Comparison of ENCODE assay signal across 1 cellular context in the genomic region with DNA sequence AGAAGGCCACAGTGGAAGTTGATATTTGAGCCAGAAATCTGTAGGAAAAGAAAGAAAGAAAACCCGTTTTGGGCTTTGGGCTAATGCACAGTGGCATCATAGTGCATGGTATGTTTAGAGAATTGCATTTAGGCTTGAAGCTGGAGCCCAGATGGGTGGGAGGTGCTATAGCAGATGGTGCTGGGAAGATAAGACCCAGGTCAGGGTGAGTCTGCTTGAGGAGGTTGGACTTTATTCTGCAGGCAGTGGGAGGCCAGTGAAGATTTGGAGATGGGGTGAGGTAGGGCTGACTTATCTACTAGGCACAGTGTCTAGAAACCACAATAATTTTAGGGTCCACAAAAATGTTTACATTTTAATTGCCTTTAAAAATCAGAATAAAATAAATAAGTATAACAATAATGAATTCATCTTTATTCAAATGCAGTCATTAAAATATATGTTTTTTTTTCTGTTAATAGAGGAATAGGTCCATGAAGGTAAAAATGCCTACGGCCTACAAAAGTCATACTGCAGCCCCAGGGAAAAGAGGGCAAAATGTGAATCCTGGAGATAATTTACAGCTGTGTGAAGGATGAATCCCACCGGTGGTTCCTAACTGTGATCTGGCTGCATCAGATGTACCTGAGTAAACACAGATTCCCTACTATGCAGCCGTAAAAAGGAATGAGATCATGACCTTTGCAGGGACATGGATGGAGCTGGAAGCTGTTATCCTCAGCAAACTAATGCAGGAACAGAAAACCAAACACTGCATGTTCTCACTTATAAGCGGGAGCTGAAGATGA.
TF ChIP-seq lines count a peak whose summit lies in the region.

No MANE protein-coding gene starts in this region.

TF ChIP-seq in K562, 482 proteins besides CTCF, POLR2A, EP300 and RAD21 (continued from another document and continues in another):
- TF ChIP-seq, protein P1, sequence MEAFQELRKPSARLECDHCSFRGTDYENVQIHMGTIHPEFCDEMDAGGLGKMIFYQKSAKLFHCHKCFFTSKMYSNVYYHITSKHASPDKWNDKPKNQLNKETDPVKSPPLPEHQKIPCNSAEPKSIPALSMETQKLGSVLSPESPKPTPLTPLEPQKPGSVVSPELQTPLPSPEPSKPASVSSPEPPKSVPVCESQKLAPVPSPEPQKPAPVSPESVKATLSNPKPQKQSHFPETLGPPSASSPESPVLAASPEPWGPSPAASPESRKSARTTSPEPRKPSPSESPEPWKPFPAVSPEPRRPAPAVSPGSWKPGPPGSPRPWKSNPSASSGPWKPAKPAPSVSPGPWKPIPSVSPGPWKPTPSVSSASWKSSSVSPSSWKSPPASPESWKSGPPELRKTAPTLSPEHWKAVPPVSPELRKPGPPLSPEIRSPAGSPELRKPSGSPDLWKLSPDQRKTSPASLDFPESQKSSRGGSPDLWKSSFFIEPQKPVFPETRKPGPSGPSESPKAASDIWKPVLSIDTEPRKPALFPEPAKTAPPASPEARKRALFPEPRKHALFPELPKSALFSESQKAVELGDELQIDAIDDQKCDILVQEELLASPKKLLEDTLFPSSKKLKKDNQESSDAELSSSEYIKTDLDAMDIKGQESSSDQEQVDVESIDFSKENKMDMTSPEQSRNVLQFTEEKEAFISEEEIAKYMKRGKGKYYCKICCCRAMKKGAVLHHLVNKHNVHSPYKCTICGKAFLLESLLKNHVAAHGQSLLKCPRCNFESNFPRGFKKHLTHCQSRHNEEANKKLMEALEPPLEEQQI (IDR thresholded peaks at IDR 0.05): peak; percentile 84
- TF ChIP-seq NR1H2 (CRISPR knock-in tag; IDR thresholded peaks at IDR 0.05) (no peak), HNRNPH1 (optimal IDR thresholded peaks at IDR 0.05; ENCODE audit: low read depth, low read length) (no peak), SRSF1 (IDR thresholded peaks at IDR 0.05; ENCODE audit: low read depth, low read length) (no peak), ZNF431 (CRISPR knock-in tag; IDR thresholded peaks at IDR 0.05) (no peak; the same call in 1 of the 2 replicates), HMG20A (CRISPR knock-in tag; conservative IDR thresholded peaks at IDR 0.05) (no peak), CBX3 (IDR thresholded peaks at IDR 0.05; ENCODE audit: borderline replicate concordance in 1 of 2, low read length in 2 of 2) (peak in 1 of 2 experiments; percentile 79; a peak in 1 of 3 replicates), HDGF (IDR thresholded peaks at IDR 0.05) (no peak; the same call in 1 of the 2 replicates), ZNF197 (CRISPR knock-in tag; IDR thresholded peaks at IDR 0.05; ENCODE audit: low read depth) (no peak), CC2D1A (IDR thresholded peaks at IDR 0.05) (peak; percentile 76), ZNF263 (CRISPR knock-in tag; IDR thresholded peaks at IDR 0.05; ENCODE audit: borderline replicate concordance) (peak; percentile 36; the same call in 1 of the 2 replicates), KLF10 (CRISPR knock-in tag; IDR thresholded peaks at IDR 0.05) (no peak), ZNF644 (tag; IDR thresholded peaks at IDR 0.05; ENCODE audit: low read depth) (no peak; the same call in 1 of the 2 replicates), PRMT5 (CRISPR knock-in tag; IDR thresholded peaks at IDR 0.05) (no peak), NELFE (IDR thresholded peaks at IDR 0.05; ENCODE audit: insufficient read depth, insufficient read length) (no peak), MEF2A (IDR thresholded peaks at IDR 0.05; ENCODE audit: control insufficient read depth, low read depth, low read length) (no peak), RCOR1 (IDR thresholded peaks at IDR 0.05; ENCODE audit: borderline replicate concordance in 1 of 2, low read depth in 2 of 2, low read length in 2 of 2) (peak; percentile 15 to 95; a peak in 3 of 4 replicates), FUS (optimal IDR thresholded peaks at IDR 0.05; ENCODE audit: low read depth, low read length) (no peak), ZNF717 (CRISPR knock-in tag; IDR thresholded peaks at IDR 0.05) (no peak), OTX1 (CRISPR knock-in tag; IDR thresholded peaks at IDR 0.05) (no peak), IFI16 (CRISPR knock-in tag; IDR thresholded peaks at IDR 0.05) (no peak), TCF3 (CRISPR knock-in tag; IDR thresholded peaks at IDR 0.05) (peak; percentile 91), ZSCAN29 (IDR thresholded peaks at IDR 0.05) (no peak), KLF16 (IDR thresholded peaks at IDR 0.05) (peak; percentile 88), NCOA4 (IDR thresholded peaks at IDR 0.05; ENCODE audit: partially characterized antibody) (no peak), CXXC5 (CRISPR knock-in tag; IDR thresholded peaks at IDR 0.05) (0 out of 2 replicates have a peak, but pooled peaks have one; percentile 46)
- TF ChIP-seq, protein P2, sequence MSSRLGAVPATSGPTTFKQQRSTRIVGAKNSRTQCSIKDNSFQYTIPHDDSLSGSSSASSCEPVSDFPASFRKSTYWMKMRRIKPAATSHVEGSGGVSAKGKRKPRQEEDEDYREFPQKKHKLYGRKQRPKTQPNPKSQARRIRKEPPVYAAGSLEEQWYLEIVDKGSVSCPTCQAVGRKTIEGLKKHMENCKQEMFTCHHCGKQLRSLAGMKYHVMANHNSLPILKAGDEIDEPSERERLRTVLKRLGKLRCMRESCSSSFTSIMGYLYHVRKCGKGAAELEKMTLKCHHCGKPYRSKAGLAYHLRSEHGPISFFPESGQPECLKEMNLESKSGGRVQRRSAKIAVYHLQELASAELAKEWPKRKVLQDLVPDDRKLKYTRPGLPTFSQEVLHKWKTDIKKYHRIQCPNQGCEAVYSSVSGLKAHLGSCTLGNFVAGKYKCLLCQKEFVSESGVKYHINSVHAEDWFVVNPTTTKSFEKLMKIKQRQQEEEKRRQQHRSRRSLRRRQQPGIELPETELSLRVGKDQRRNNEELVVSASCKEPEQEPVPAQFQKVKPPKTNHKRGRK (tag; IDR thresholded peaks at IDR 0.05): no peak
- TF ChIP-seq, protein P3, sequence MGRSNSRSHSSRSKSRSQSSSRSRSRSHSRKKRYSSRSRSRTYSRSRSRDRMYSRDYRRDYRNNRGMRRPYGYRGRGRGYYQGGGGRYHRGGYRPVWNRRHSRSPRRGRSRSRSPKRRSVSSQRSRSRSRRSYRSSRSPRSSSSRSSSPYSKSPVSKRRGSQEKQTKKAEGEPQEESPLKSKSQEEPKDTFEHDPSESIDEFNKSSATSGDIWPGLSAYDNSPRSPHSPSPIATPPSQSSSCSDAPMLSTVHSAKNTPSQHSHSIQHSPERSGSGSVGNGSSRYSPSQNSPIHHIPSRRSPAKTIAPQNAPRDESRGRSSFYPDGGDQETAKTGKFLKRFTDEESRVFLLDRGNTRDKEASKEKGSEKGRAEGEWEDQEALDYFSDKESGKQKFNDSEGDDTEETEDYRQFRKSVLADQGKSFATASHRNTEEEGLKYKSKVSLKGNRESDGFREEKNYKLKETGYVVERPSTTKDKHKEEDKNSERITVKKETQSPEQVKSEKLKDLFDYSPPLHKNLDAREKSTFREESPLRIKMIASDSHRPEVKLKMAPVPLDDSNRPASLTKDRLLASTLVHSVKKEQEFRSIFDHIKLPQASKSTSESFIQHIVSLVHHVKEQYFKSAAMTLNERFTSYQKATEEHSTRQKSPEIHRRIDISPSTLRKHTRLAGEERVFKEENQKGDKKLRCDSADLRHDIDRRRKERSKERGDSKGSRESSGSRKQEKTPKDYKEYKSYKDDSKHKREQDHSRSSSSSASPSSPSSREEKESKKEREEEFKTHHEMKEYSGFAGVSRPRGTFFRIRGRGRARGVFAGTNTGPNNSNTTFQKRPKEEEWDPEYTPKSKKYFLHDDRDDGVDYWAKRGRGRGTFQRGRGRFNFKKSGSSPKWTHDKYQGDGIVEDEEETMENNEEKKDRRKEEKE (IDR thresholded peaks at IDR 0.05; ENCODE audit: borderline replicate concordance in 1 of 2, control insufficient read depth in 1 of 2, low read depth in 2 of 2, low read length in 1 of 2): no peak
- TF ChIP-seq, protein P4, sequence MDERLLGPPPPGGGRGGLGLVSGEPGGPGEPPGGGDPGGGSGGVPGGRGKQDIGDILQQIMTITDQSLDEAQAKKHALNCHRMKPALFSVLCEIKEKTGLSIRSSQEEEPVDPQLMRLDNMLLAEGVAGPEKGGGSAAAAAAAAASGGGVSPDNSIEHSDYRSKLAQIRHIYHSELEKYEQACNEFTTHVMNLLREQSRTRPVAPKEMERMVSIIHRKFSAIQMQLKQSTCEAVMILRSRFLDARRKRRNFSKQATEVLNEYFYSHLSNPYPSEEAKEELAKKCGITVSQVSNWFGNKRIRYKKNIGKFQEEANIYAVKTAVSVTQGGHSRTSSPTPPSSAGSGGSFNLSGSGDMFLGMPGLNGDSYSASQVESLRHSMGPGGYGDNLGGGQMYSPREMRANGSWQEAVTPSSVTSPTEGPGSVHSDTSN (CRISPR knock-in tag; IDR thresholded peaks at IDR 0.05; ENCODE audit: low read depth): no peak
- TF ChIP-seq, protein P4 (tag; conservative IDR thresholded peaks at IDR 0.05; ENCODE audit: low read depth): no peak
- TF ChIP-seq, protein P5, sequence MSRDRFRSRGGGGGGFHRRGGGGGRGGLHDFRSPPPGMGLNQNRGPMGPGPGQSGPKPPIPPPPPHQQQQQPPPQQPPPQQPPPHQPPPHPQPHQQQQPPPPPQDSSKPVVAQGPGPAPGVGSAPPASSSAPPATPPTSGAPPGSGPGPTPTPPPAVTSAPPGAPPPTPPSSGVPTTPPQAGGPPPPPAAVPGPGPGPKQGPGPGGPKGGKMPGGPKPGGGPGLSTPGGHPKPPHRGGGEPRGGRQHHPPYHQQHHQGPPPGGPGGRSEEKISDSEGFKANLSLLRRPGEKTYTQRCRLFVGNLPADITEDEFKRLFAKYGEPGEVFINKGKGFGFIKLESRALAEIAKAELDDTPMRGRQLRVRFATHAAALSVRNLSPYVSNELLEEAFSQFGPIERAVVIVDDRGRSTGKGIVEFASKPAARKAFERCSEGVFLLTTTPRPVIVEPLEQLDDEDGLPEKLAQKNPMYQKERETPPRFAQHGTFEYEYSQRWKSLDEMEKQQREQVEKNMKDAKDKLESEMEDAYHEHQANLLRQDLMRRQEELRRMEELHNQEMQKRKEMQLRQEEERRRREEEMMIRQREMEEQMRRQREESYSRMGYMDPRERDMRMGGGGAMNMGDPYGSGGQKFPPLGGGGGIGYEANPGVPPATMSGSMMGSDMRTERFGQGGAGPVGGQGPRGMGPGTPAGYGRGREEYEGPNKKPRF (IDR thresholded peaks at IDR 0.05; ENCODE audit: low read depth, low read length): no peak
- TF ChIP-seq, protein P6, sequence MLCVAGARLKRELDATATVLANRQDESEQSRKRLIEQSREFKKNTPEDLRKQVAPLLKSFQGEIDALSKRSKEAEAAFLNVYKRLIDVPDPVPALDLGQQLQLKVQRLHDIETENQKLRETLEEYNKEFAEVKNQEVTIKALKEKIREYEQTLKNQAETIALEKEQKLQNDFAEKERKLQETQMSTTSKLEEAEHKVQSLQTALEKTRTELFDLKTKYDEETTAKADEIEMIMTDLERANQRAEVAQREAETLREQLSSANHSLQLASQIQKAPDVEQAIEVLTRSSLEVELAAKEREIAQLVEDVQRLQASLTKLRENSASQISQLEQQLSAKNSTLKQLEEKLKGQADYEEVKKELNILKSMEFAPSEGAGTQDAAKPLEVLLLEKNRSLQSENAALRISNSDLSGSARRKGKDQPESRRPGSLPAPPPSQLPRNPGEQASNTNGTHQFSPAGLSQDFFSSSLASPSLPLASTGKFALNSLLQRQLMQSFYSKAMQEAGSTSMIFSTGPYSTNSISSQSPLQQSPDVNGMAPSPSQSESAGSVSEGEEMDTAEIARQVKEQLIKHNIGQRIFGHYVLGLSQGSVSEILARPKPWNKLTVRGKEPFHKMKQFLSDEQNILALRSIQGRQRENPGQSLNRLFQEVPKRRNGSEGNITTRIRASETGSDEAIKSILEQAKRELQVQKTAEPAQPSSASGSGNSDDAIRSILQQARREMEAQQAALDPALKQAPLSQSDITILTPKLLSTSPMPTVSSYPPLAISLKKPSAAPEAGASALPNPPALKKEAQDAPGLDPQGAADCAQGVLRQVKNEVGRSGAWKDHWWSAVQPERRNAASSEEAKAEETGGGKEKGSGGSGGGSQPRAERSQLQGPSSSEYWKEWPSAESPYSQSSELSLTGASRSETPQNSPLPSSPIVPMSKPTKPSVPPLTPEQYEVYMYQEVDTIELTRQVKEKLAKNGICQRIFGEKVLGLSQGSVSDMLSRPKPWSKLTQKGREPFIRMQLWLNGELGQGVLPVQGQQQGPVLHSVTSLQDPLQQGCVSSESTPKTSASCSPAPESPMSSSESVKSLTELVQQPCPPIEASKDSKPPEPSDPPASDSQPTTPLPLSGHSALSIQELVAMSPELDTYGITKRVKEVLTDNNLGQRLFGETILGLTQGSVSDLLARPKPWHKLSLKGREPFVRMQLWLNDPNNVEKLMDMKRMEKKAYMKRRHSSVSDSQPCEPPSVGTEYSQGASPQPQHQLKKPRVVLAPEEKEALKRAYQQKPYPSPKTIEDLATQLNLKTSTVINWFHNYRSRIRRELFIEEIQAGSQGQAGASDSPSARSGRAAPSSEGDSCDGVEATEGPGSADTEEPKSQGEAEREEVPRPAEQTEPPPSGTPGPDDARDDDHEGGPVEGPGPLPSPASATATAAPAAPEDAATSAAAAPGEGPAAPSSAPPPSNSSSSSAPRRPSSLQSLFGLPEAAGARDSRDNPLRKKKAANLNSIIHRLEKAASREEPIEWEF (CRISPR knock-in tag; IDR thresholded peaks at IDR 0.05): no peak
- TF ChIP-seq, protein P7, sequence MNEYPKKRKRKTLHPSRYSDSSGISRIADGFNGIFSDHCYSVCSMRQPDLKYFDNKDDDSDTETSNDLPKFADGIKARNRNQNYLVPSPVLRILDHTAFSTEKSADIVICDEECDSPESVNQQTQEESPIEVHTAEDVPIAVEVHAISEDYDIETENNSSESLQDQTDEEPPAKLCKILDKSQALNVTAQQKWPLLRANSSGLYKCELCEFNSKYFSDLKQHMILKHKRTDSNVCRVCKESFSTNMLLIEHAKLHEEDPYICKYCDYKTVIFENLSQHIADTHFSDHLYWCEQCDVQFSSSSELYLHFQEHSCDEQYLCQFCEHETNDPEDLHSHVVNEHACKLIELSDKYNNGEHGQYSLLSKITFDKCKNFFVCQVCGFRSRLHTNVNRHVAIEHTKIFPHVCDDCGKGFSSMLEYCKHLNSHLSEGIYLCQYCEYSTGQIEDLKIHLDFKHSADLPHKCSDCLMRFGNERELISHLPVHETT (CRISPR knock-in tag; conservative IDR thresholded peaks at IDR 0.05 in 1 of 2, IDR thresholded peaks at IDR 0.05 in 1 of 2): peak in 1 of 2 experiments; percentile 42; a peak in 1 of 4 replicates
- TF ChIP-seq, protein P8, sequence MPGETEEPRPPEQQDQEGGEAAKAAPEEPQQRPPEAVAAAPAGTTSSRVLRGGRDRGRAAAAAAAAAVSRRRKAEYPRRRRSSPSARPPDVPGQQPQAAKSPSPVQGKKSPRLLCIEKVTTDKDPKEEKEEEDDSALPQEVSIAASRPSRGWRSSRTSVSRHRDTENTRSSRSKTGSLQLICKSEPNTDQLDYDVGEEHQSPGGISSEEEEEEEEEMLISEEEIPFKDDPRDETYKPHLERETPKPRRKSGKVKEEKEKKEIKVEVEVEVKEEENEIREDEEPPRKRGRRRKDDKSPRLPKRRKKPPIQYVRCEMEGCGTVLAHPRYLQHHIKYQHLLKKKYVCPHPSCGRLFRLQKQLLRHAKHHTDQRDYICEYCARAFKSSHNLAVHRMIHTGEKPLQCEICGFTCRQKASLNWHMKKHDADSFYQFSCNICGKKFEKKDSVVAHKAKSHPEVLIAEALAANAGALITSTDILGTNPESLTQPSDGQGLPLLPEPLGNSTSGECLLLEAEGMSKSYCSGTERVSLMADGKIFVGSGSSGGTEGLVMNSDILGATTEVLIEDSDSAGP (CRISPR knock-in tag; IDR thresholded peaks at IDR 0.05): no peak
